In genomic region chr1:151680812-151681211, GRCh38 we compare ENCODE assay signal across 11 cellular contexts. TPM values are rescaled to one million over a fixed set of nuclear protein-coding genes. Genes with fewer than 3 reads are reported as not detected.
DNase-seq lines count a peak whose midpoint lies in the region; ATAC-seq and TF ChIP-seq lines count a peak whose summit lies in the region.
"Had no signal": no experiment of that assay in that cellular context is flagged by ENCODE, and none has a peak within 500 bp of the region (broad histone marks: within the 10 kb centered on the region; RNA-seq: fewer than 3 reads in every experiment).

No MANE protein-coding gene starts in this region.

- no peaks in the 10 kb centered on the region for H3K27me3 ChIP-seq in adipocyte (replicated peaks; ENCODE audit: control insufficient read depth, insufficient read depth, low read length)
- no peaks in the 10 kb centered on the region for H3K27me3 ChIP-seq in upper lobe of right lung
- H3K27me3 ChIP-seq in BE2C = no peaks in the 10 kb centered on the region

- intact Hi-C loops in left ventricle myocardium superior (cut with micrococcal nuclease) (no loop called here), cardiac septum (cut with DNase I) (no loop called here), upper lobe of right lung (cut with DNase I) (no loop called here)
- intact Hi-C loops in activated T-helper 1 cell treated with anti-CD3 and anti-CD28 coated beads, Interleukin-12 subunit alpha, Interleukin-12 subunit beta, Interleukin-2, Interleukin-4 antibody, amounts not matched to agents 30 ng/mL and 10 ng/mL and 1 ng/mL, durations not matched to agents 14 hours and 24 hours and 36 hours (cut with micrococcal nuclease) = no loop called here

- DNase-seq in left ventricle myocardium superior = no peak
- DNase-seq in cardiac septum (ENCODE audit: low spot score) = no peak
- DNase-seq in adipocyte (ENCODE audit: low read depth) = peak; percentile 30
- DNase-seq in glomerular visceral epithelial cell (ENCODE audit: extremely low spot score) = peak; percentile 87
- DNase-seq in upper lobe of right lung = no peak
- DNase-seq in BE2C = no peak
- no peak for DNase-seq in DMS153 (lab: John Stamatoyannopoulos, UW)
- no peak for DNase-seq in activated T-helper 1 cell treated with anti-CD3 and anti-CD28 coated beads, Interleukin-12 subunit alpha, Interleukin-12 subunit beta, Interleukin-2, Interleukin-4 antibody, amounts not matched to agents 30 ng/mL and 10 ng/mL and 1 ng/mL, durations not matched to agents 14 hours and 24 hours and 36 hours (ENCODE audit: low spot score)
- DNase-seq: activated gamma-delta T cell treated with Interleukin-2 at 50 U/mL for 16 hours, C1 segment of cervical spinal cord, NCI-H1105 treated with DMSO at 0.1 percent for 48 hours had no signal

- H3K9me3 ChIP-seq in adipocyte (ENCODE audit: control insufficient read depth, low read length) (no peaks in the 10 kb centered on the region), upper lobe of right lung (no peaks in the 10 kb centered on the region), BE2C (no peaks in the 10 kb centered on the region)

- peak; percentile 37 for ATAC-seq in left ventricle myocardium superior
- peak; percentile 45 for ATAC-seq in upper lobe of right lung

- H3K4me3 ChIP-seq in adipocyte (ENCODE audit: low read length) (no peak overlapping the region), upper lobe of right lung (no peak overlapping the region), BE2C (ENCODE audit: low read depth, low read length) (no peak overlapping the region)

- H3K36me3 ChIP-seq in adipocyte (ENCODE audit: control insufficient read depth, insufficient read depth, low read length, severe bottlenecking) (peaks cover 28% of the 10 kb centered on the region), upper lobe of right lung (peaks cover 56% of the 10 kb centered on the region), BE2C (peaks cover 9% of the 10 kb centered on the region)

- H3K36me3 Mint-ChIP-seq in activated T-helper 1 cell treated with anti-CD3 and anti-CD28 coated beads, Interleukin-12 subunit alpha, Interleukin-12 subunit beta, Interleukin-2, Interleukin-4 antibody, amounts not matched to agents 30 ng/mL and 10 ng/mL and 1 ng/mL, durations not matched to agents 14 hours and 24 hours and 36 hours (ENCODE audit: low read depth) = peaks cover 9% of the 10 kb centered on the region

- no peak overlapping the region for H3K27ac Mint-ChIP-seq in activated T-helper 1 cell treated with anti-CD3 and anti-CD28 coated beads, Interleukin-12 subunit alpha, Interleukin-12 subunit beta, Interleukin-2, Interleukin-4 antibody, amounts not matched to agents 30 ng/mL and 10 ng/mL and 1 ng/mL, durations not matched to agents 14 hours and 24 hours and 36 hours

- no peak overlapping the region for H3K27ac ChIP-seq in upper lobe of right lung

- H3K4me1 ChIP-seq in adipocyte (ENCODE audit: control insufficient read depth, insufficient read depth, low read length) (peaks cover 8% of the 10 kb centered on the region), upper lobe of right lung (peaks cover 7% of the 10 kb centered on the region), BE2C (no peaks in the 10 kb centered on the region)

- no peaks in the 10 kb centered on the region for H3K9me3 Mint-ChIP-seq in activated T-helper 1 cell treated with anti-CD3 and anti-CD28 coated beads, Interleukin-12 subunit alpha, Interleukin-12 subunit beta, Interleukin-2, Interleukin-4 antibody, amounts not matched to agents 30 ng/mL and 10 ng/mL and 1 ng/mL, durations not matched to agents 14 hours and 24 hours and 36 hours

- H3K27me3 Mint-ChIP-seq in activated T-helper 1 cell treated with anti-CD3 and anti-CD28 coated beads, Interleukin-12 subunit alpha, Interleukin-12 subunit beta, Interleukin-2, Interleukin-4 antibody, amounts not matched to agents 30 ng/mL and 10 ng/mL and 1 ng/mL, durations not matched to agents 14 hours and 24 hours and 36 hours (ENCODE audit: insufficient read depth) = no peaks in the 10 kb centered on the region

- TF ChIP-seq CTCF in upper lobe of right lung (IDR thresholded peaks at IDR 0.05) = no peak
- TF ChIP-seq CTCF in BE2C (IDR thresholded peaks at IDR 0.05; ENCODE audit: low read depth, low read length) = no peak

- no peaks in the 10 kb centered on the region for H3K4me1 Mint-ChIP-seq in activated T-helper 1 cell treated with anti-CD3 and anti-CD28 coated beads, Interleukin-12 subunit alpha, Interleukin-12 subunit beta, Interleukin-2, Interleukin-4 antibody, amounts not matched to agents 30 ng/mL and 10 ng/mL and 1 ng/mL, durations not matched to agents 14 hours and 24 hours and 36 hours (ENCODE audit: low read depth)

- no peak overlapping the region for H3K9ac ChIP-seq in adipocyte (ENCODE audit: low read length)

- H3K4me3 Mint-ChIP-seq in activated T-helper 1 cell treated with anti-CD3 and anti-CD28 coated beads, Interleukin-12 subunit alpha, Interleukin-12 subunit beta, Interleukin-2, Interleukin-4 antibody, amounts not matched to agents 30 ng/mL and 10 ng/mL and 1 ng/mL, durations not matched to agents 14 hours and 24 hours and 36 hours = no peak overlapping the region

RNA-seq across cellular contexts. Expression of gene CELF3, which starts 35.8 kb away (rescaled TPM):
- total RNA-seq in left ventricle myocardium superior = not detected
- total RNA-seq in cardiac septum = not detected
- total RNA-seq in upper lobe of right lung = not detected
- polyA plus RNA-seq in BE2C (2012; ENCODE audit: insufficient read depth, insufficient read length, low read depth) = 109 TPM
- total RNA-seq in activated T-helper 1 cell treated with anti-CD3 and anti-CD28 coated beads, Interleukin-12 subunit alpha, Interleukin-12 subunit beta, Interleukin-2, Interleukin-4 antibody, amounts not matched to agents 30 ng/mL and 10 ng/mL and 1 ng/mL, durations not matched to agents 14 hours and 24 hours and 36 hours = not detected in 2 replicates

RNA-seq across cellular contexts. Expression of gene RIIAD1, which starts 40.5 kb away (rescaled TPM):
- 4.4 TPM for total RNA-seq in left ventricle myocardium superior
- 4.3 TPM for total RNA-seq in cardiac septum
- not detected for total RNA-seq in upper lobe of right lung
- polyA plus RNA-seq in BE2C (2012; ENCODE audit: insufficient read depth, insufficient read length, low read depth) = 7.4 TPM
- not detected in 2 replicates for total RNA-seq in activated T-helper 1 cell treated with anti-CD3 and anti-CD28 coated beads, Interleukin-12 subunit alpha, Interleukin-12 subunit beta, Interleukin-2, Interleukin-4 antibody, amounts not matched to agents 30 ng/mL and 10 ng/mL and 1 ng/mL, durations not matched to agents 14 hours and 24 hours and 36 hours

Comparison
In these comparisons a context has a peak if more than half of its experiments do, and no peak if none do; other contexts are left out.
1. DNase-seq: peak in adipocyte (single experiment) and glomerular visceral epithelial cell (single experiment); none in left ventricle myocardium superior (single experiment), cardiac septum (single experiment), upper lobe of right lung (single experiment), BE2C (single experiment), DMS153 (single experiment) and activated T-helper 1 cell treated with anti-CD3 and anti-CD28 coated beads, Interleukin-12 subunit alpha, Interleukin-12 subunit beta, Interleukin-2, Interleukin-4 antibody, amounts not matched to agents 30 ng/mL and 10 ng/mL and 1 ng/mL, durations not matched to agents 14 hours and 24 hours and 36 hours (single experiment).